ENCODE assay signal across 31 cellular contexts in genomic region chr6:160217863-160218262, GRCh38. TPM values are rescaled to one million over a fixed set of nuclear protein-coding genes. Genes with fewer than 3 reads are reported as not detected.
"Had no signal": no experiment of that assay in that cellular context is flagged by ENCODE, and none has a peak within 500 bp of the region (broad histone marks: within the 10 kb centered on the region; RNA-seq: fewer than 3 reads in every experiment).

No MANE protein-coding gene starts in this region.

- ATAC-seq: activated CD4-positive, CD25-positive, alpha-beta regulatory T cell treated with anti-CD3 and anti-CD28 coated beads, Interleukin-2, amount 50 U/mL, for 24 hours; activated CD8-positive, alpha-beta T cell treated with anti-CD3 and anti-CD28 coated beads for 36 hours; activated T-cell treated with anti-CD3 and anti-CD28 coated beads, Interleukin-2, amount 50 U/mL, for 4 hours; activated T-helper 17 cell treated with anti-CD3 and anti-CD28 coated beads, Interleukin-2, amount 50 U/mL, for 72 hours; esophagus mucosa; foreskin keratinocyte; gastrocnemius medialis; T-helper 17 cell had no signal

- H3K36me3 ChIP-seq: brain microvascular endothelial cell, gastrocnemius medialis, WERI-Rb-1 had no signal

- DNase-seq: activated B cell treated with CpG ODN at 0.5 μM for 24 hours; activated CD4-positive, alpha-beta T cell treated with anti-CD3 and anti-CD28 coated beads for 48 hours; activated CD4-positive, alpha-beta T cell treated with anti-CD3 and anti-CD28 coated beads, Interleukin-2, amount 50 U/mL, for 1 hour; activated CD4-positive, alpha-beta T cell treated with anti-CD3 and anti-CD28 coated beads, Interleukin-2, amount 50 U/mL, for 48 hours; activated CD8-positive, alpha-beta memory T cell treated with anti-CD3 and anti-CD28 coated beads for 24 hours; activated CD8-positive, alpha-beta T cell treated with anti-CD3 and anti-CD28 coated beads for 36 hours; activated effector memory CD4-positive, alpha-beta T cell treated with Interleukin-2 at 50 U/mL for 16 hours; activated gamma-delta T cell treated with Interleukin-2 at 50 U/mL for 16 hours; activated naive CD4-positive, alpha-beta T cell treated with anti-CD3 and anti-CD28 coated beads, Interleukin-2, amount 50 U/mL, for 16 hours; activated naive CD4-positive, alpha-beta T cell treated with Interleukin-2 at 50 U/mL for 16 hours; activated T-cell treated with anti-CD3 and anti-CD28 coated beads, Interleukin-2, amount 50 U/mL, for 4 hours; amniotic stem cell; anterior cingulate cortex; brain microvascular endothelial cell; dorsolateral prefrontal cortex; effector memory CD4-positive, alpha-beta T cell; endodermal cell; foreskin keratinocyte; gastrocnemius medialis; T-helper 1 cell; T-helper 17 cell; T1000; WERI-Rb-1 had no signal

- H3K4me1 ChIP-seq: foreskin keratinocyte, gastrocnemius medialis had no signal

- H3K27me3 ChIP-seq: brain microvascular endothelial cell, foreskin keratinocyte had no signal

- H3K9me3 ChIP-seq: gastrocnemius medialis had no signal

- H3K27ac ChIP-seq: brain microvascular endothelial cell, coronary artery, dorsolateral prefrontal cortex, foreskin keratinocyte, gastrocnemius medialis, WERI-Rb-1 had no signal

- H3K4me3 ChIP-seq: coronary artery, dorsolateral prefrontal cortex, gastrocnemius medialis had no signal

- FAIRE-seq: astrocyte, bronchial epithelial cell had no signal

RNA-seq across cellular contexts. Expression of gene SLC22A2, which starts 40.8 kb away (rescaled TPM):
- total RNA-seq: activated B cell treated with CpG ODN at 0.5 μM for 24 hours; activated CD8-positive, alpha-beta T cell treated with anti-CD3 and anti-CD28 coated beads for 36 hours; activated T-cell treated with anti-CD3 and anti-CD28 coated beads, Interleukin-2, amount 50 U/mL, for 4 hours; activated T-helper 17 cell treated with anti-CD3 and anti-CD28 coated beads, Interleukin-2, amount 50 U/mL, for 72 hours; astrocyte; bronchial epithelial cell; cardiac septum; epithelial cell of proximal tubule; esophagus mucosa; foreskin keratinocyte; gastrocnemius medialis; T-helper 17 cell had no signal
- polyA plus RNA-seq: foreskin keratinocyte had no signal
